14 cellular contexts compared by ENCODE assay signal in genomic region chr5:124235031-124235562, GRCh38.
DNase-seq lines count a peak whose midpoint lies in the region; ATAC-seq and TF ChIP-seq lines count a peak whose summit lies in the region.
"Had no signal": no experiment of that assay in that cellular context is flagged by ENCODE, and none has a peak within 500 bp of the region (broad histone marks: within the 10 kb centered on the region; RNA-seq: fewer than 3 reads in every experiment).

No MANE protein-coding gene starts in this region.

- H3K9me3 ChIP-seq in cardiac muscle cell (ENCODE audit: low read depth) (no peaks in the 10 kb centered on the region), heart right ventricle (peaks cover 0 to 13% (median 0%) of the 10 kb centered on the region in 11 donors), iPS DF 6.9 (ENCODE audit: control insufficient read depth, insufficient read depth, low read length) (no peaks in the 10 kb centered on the region), transverse colon (no peaks in the 10 kb centered on the region)
- H3K9me3 ChIP-seq: BE2C had no signal

- H3K9me3 Mint-ChIP-seq in chondrocyte (ENCODE audit: low read depth), result peaks cover 6% of the 10 kb centered on the region

- H3K4me3 ChIP-seq in cardiac muscle cell (no peak overlapping the region), heart right ventricle (no peak overlapping the region), iPS DF 6.9 (ENCODE audit: low read length) (no peak overlapping the region), transverse colon (no peak overlapping the region)

- TF ChIP-seq CTCF in cardiac muscle cell (IDR thresholded peaks at IDR 0.05; ENCODE audit: low read depth, low read length) (no peak), heart right ventricle (IDR thresholded peaks at IDR 0.05) (no peak), chondrocyte (IDR thresholded peaks at IDR 0.05) (no peak), transverse colon (IDR thresholded peaks at IDR 0.05) (no peak)

- H3K4me3 Mint-ChIP-seq in chondrocyte (ENCODE audit: unreplicated experiment), result no peak overlapping the region
- H3K4me3 Mint-ChIP-seq: CD4-positive, alpha-beta T cell had no signal

- H3K36me3 ChIP-seq in cardiac muscle cell (no peaks in the 10 kb centered on the region), heart right ventricle (no peaks in the 10 kb centered on the region), iPS DF 6.9 (ENCODE audit: control insufficient read depth, insufficient read depth, low read length) (no peaks in the 10 kb centered on the region), transverse colon (no peaks in the 10 kb centered on the region)
- H3K36me3 ChIP-seq: BE2C had no signal

- TF ChIP-seq POLR2A in transverse colon (IDR thresholded peaks at IDR 0.05), result no peak

- DNase-seq in cardiac muscle cell (ENCODE audit: low read depth in 1 of 2, low spot score in 1 of 2) (no peak), heart right ventricle (no peak), iPS DF 6.9 (ENCODE audit: low read depth, low spot score) (no peak), midbrain (lab: John Stamatoyannopoulos, UW) (peak; percentile 43), islet precursor cell (no peak), chondrocyte (ENCODE audit: low spot score) (no peak), HuH-7.5 (ENCODE audit: low spot score) (no peak), transverse colon (no peak)
- DNase-seq: CD4-positive, alpha-beta T cell; NCI-H1105 treated with DMSO at 0.1 percent for 48 hours; NCI-H1694 treated with DMSO at 0.1 percent for 48 hours; RPMI8226 had no signal

- H3K27ac ChIP-seq in cardiac muscle cell (peak overlapping the region; percentile 71), heart right ventricle (no peak overlapping the region), iPS DF 6.9 (ENCODE audit: low read length) (peak overlapping the region; percentile 79), transverse colon (no peak overlapping the region)
- H3K27ac ChIP-seq: 22Rv1 had no signal

- peaks cover 1% of the 10 kb centered on the region for H3K36me3 Mint-ChIP-seq in chondrocyte (ENCODE audit: low read depth)

- H3K27me3 Mint-ChIP-seq in chondrocyte (ENCODE audit: low read depth), result no peaks in the 10 kb centered on the region
- H3K27me3 Mint-ChIP-seq: CD4-positive, alpha-beta T cell had no signal

- no peak for ATAC-seq in heart right ventricle

- peaks cover 10% of the 10 kb centered on the region for H3K4me1 Mint-ChIP-seq in chondrocyte (ENCODE audit: low read depth)

- peaks cover 56% of the 10 kb centered on the region for H3K4me1 ChIP-seq in cardiac muscle cell (ENCODE audit: low read depth)
- H3K4me1 ChIP-seq in heart right ventricle, result peaks cover 0 to 31% (median 16%) of the 10 kb centered on the region in 9 donors
- peaks cover 4% of the 10 kb centered on the region; the same call in 1 of the 2 replicates for H3K4me1 ChIP-seq in iPS DF 6.9 (ENCODE audit: control insufficient read depth, insufficient read depth, low read length)
- H3K4me1 ChIP-seq in transverse colon, result peaks cover 0 to 17% (median 4%) of the 10 kb centered on the region in 4 donors

- in situ Hi-C loops in transverse colon (cut with MboI; ENCODE audit: low pct_ligation_motif_present in 1 of 4, low pct_unique_long_range_greater_than_20kb in 1 of 4, low sequenced_read_pairs in 3 of 4), result no loop called here

- TF ChIP-seq EP300 in transverse colon (IDR thresholded peaks at IDR 0.05; ENCODE audit: low read depth), result no peak

- intact Hi-C loops in heart right ventricle (cut with DNase I) (no loop called here), transverse colon (cut with DNase I; ENCODE audit: low total_unique reads) (no loop called here)

- H3K27me3 ChIP-seq in cardiac muscle cell (no peaks in the 10 kb centered on the region), heart right ventricle (no peaks in the 10 kb centered on the region), iPS DF 6.9 (ENCODE audit: control insufficient read depth, insufficient read depth, low read length) (no peaks in the 10 kb centered on the region), transverse colon (no peaks in the 10 kb centered on the region)
- H3K27me3 ChIP-seq: BE2C had no signal

- H3K27ac Mint-ChIP-seq in chondrocyte (ENCODE audit: unreplicated experiment), result no peak overlapping the region
- H3K27ac Mint-ChIP-seq: CD4-positive, alpha-beta T cell had no signal

Comparison
In these comparisons a context has a peak if more than half of its experiments do, and no peak if none do; other contexts are left out.
1. H3K27ac ChIP-seq: peak in cardiac muscle cell (single experiment) and iPS DF 6.9 (single experiment); none in heart right ventricle (0 of 10) and transverse colon (0 of 4).